In genomic region chr2:39418491-39418890, GRCh38 we compare ENCODE assay signal across 1 cellular context.
TF ChIP-seq lines count a peak whose summit lies in the region.

No MANE protein-coding gene starts in this region.

TF ChIP-seq in GM23338, 12 proteins besides CTCF, POLR2A, EP300 and RAD21 (continued from another document):
- TF ChIP-seq ZNF462 (CRISPR knock-in tag; IDR thresholded peaks at IDR 0.05) (no peak), POLR2AphosphoS5 (IDR thresholded peaks at IDR 0.05; ENCODE audit: low read depth) (no peak), ZNF114 (CRISPR knock-in tag; IDR thresholded peaks at IDR 0.05) (no peak), STAT1 (IDR thresholded peaks at IDR 0.05; ENCODE audit: unreplicated experiment) (no peak), EZH2phosphoT487 (IDR thresholded peaks at IDR 0.05; ENCODE audit: unreplicated experiment) (no peak), CREB1 (CRISPR knock-in tag; IDR thresholded peaks at IDR 0.05; ENCODE audit: low read depth) (no peak), EZH2 (IDR thresholded peaks at IDR 0.05; ENCODE audit: low read depth, unreplicated experiment) (no peak), JUNB (IDR thresholded peaks at IDR 0.05; ENCODE audit: unreplicated experiment) (no peak), ETS1 (IDR thresholded peaks at IDR 0.05) (no peak)
